ENCODE assay signal across 9 cellular contexts in genomic region chr9:112858625-112859147, GRCh38. TPM values are rescaled to one million over a fixed set of nuclear protein-coding genes. Genes with fewer than 3 reads are reported as not detected.
A peak's percentile ranks its signal among the peaks of the same experiment; 100 is the strongest.
DNase-seq lines count a peak whose midpoint lies in the region; ATAC-seq, FAIRE-seq and TF ChIP-seq lines count a peak whose summit lies in the region.
"Had no signal": no experiment of that assay in that cellular context is flagged by ENCODE, and none has a peak within 500 bp of the region (broad histone marks: within the 10 kb centered on the region; RNA-seq: fewer than 3 reads in every experiment).

No MANE protein-coding gene starts in this region.

- ATAC-seq in GM18508 (IDR thresholded peaks at IDR 0.05; ENCODE audit: insufficient read depth, unreplicated experiment) (peak; percentile 45), right lobe of liver (peak in 3 of 4 donors; percentile 30 to 54 (median 44))

- TF ChIP-seq POLR2A in right lobe of liver (IDR thresholded peaks at IDR 0.05), result no peak

- no peaks in the 10 kb centered on the region for H3K9me3 Mint-ChIP-seq in HFFc6

- peak overlapping the region; percentile 12; the same call in 1 of the 2 replicates for H3K27ac Mint-ChIP-seq in HFFc6

- H3K27ac ChIP-seq in right lobe of liver, result no peak overlapping the region

- WGBS in right lobe of liver (ENCODE audit: insufficient coverage, low coverage, low lambda C conversion rate, missing lambda C conversion rate), result 27% methylated on average over 6 of the region's 6 CpGs

- no peaks in the 10 kb centered on the region for H3K36me3 Mint-ChIP-seq in HFFc6 (ENCODE audit: low read depth)

- H3K4me3 ChIP-seq in right lobe of liver, result no peak overlapping the region

- TF ChIP-seq CTCF in HFFc6 (IDR thresholded peaks at IDR 0.05) (no peak), right lobe of liver (IDR thresholded peaks at IDR 0.05) (no peak)

- no peak overlapping the region for H3K4me3 Mint-ChIP-seq in HFFc6

- H3K27me3 ChIP-seq in right lobe of liver, result no peaks in the 10 kb centered on the region

- H3K4me1 Mint-ChIP-seq in HFFc6 (ENCODE audit: low read depth), result peaks cover 38% of the 10 kb centered on the region; the same call in 1 of the 2 replicates

- intact Hi-C loops in right lobe of liver (cut with DNase I), result no loop called here

- FAIRE-seq in RCC 7860 (lab: Jason Lieb, UNC), result no peak

- no peak for DNase-seq in HFFc6
- DNase-seq in NOMO-1 treated with DMSO at 0.1 percent for 48 hours (lab: John Stamatoyannopoulos, UW; ENCODE audit: unreplicated experiment), result peak; percentile 98
- no peak for DNase-seq in right lobe of liver
- DNase-seq in stimulated activated CD8-positive, alpha-beta memory T cell treated with anti-CD3 and anti-CD28 coated beads, Interleukin-4, amount 100 ng/mL, for 48 hours, result no peak
- no peak for DNase-seq in NCI-H526 (lab: John Stamatoyannopoulos, UW)
- DNase-seq in RCC 7860 (ENCODE audit: low spot score), result no peak
- no peak for DNase-seq in activated CD8-positive, alpha-beta memory T cell treated with anti-CD3 and anti-CD28 coated beads, Interleukin-2, amount 50 U/mL, for 4 hours

- peaks cover 0 to 11% (median 0%) of the 10 kb centered on the region in 4 donors for H3K4me1 ChIP-seq in right lobe of liver

- H3K9me3 ChIP-seq in right lobe of liver, result no peaks in the 10 kb centered on the region

- H3K27me3 Mint-ChIP-seq in HFFc6 (ENCODE audit: insufficient read depth), result peaks cover 1% of the 10 kb centered on the region; the same call in 1 of the 2 replicates

- no peaks in the 10 kb centered on the region for H3K36me3 ChIP-seq in right lobe of liver

RNA-seq across cellular contexts. Expression of gene SLC46A2, which starts 32.0 kb away (rescaled TPM):
- not detected for total RNA-seq in HFFc6 (2021; fragmentation: NEBNext Ultra II Directional; extraction: Animal tissue kit (Norgen Biotek cat#: 25700))
- total RNA-seq in right lobe of liver, result under 1 TPM in 3 of 6 experiments, not detected in 3; 0.18 to 0.50 (median 0.25) TPM
- total RNA-seq: renal cortical epithelial cell had no signal
